Comparison of ENCODE assay signal across 8 cellular contexts in the genomic region with DNA sequence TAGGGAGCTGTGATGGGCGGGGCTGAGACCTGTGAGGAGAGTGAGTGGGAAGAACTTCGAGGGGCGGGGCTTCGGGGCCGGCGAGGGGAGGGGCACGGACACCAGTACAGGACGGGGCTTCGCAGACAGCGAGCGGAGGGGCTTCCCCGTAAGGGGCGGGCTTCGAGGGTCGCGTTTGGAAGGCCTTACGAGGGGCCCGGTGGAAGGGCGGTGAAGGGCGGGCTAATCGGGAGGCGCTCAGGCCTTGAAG. TPM values are rescaled to one million over a fixed set of nuclear protein-coding genes. Genes with fewer than 3 reads are reported as not detected.
DNase-seq lines count a peak whose midpoint lies in the region; ATAC-seq and TF ChIP-seq lines count a peak whose summit lies in the region.

No MANE protein-coding gene starts in this region.

- POLR2A ChIA-PET in HEK293T (lab: Yijun Ruan, JAX), result interaction anchor here (0.9 to 8.6 kb wide), 5 partner anchors 12 to 69 kb away, joined by 3 to 93 read pairs (median 4); a partner anchor contains a TSS

- no peaks in the 10 kb centered on the region for H3K9me3 Mint-ChIP-seq in activated naive CD8-positive, alpha-beta T cell (ENCODE audit: low read depth)

- H3K27ac ChIP-seq in upper lobe of left lung, result peak overlapping the region; percentile 93 to 99 (median 94)

- peak overlapping the region; percentile 88 for H3K4me3 Mint-ChIP-seq in activated naive CD8-positive, alpha-beta T cell

- peaks cover 40 to 54% (median 44%) of the 10 kb centered on the region in 4 donors for H3K4me1 ChIP-seq in upper lobe of left lung

- no peaks in the 10 kb centered on the region for H3K27me3 ChIP-seq in upper lobe of left lung

- TF ChIP-seq EP300 in upper lobe of left lung (IDR thresholded peaks at IDR 0.05), result no peak

- CTCF ChIA-PET in HEK293T (lab: Yijun Ruan, JAX), result interaction anchor here (0.5 to 4.7 kb wide), 6 partner anchors 12 to 268 kb away, joined by 3 to 78 read pairs (median 4); no protein-coding TSS in a partner anchor

- no peak for TF ChIP-seq CTCF in upper lobe of left lung (IDR thresholded peaks at IDR 0.05)

- H3K4me1 Mint-ChIP-seq in activated naive CD8-positive, alpha-beta T cell (ENCODE audit: low read depth), result peaks cover 55% of the 10 kb centered on the region

- ATAC-seq in Right ventricle myocardium inferior (peak; percentile 87), upper lobe of left lung (ENCODE audit: low FRiP score in 2 of 2) (peak; percentile 85 to 94)

- no peaks in the 10 kb centered on the region for H3K27me3 Mint-ChIP-seq in activated naive CD8-positive, alpha-beta T cell

- peak; percentile 88 for DNase-seq in DMS79 treated with DMSO at 0.1 percent for 48 hours (lab: John Stamatoyannopoulos, UW)
- DNase-seq in HEK293T (ENCODE audit: extremely low spot score), result peak; percentile 96
- DNase-seq in NCI-H1092 treated with DMSO at 0.1 percent for 48 hours (lab: John Stamatoyannopoulos, UW), result peak; percentile 86
- DNase-seq in SKM-1 (lab: John Stamatoyannopoulos, UW; ENCODE audit: unreplicated experiment), result peak; percentile 51
- peak; percentile 99 for DNase-seq in Right ventricle myocardium inferior (ENCODE audit: missing footprints)
- DNase-seq in posterior cingulate gyrus, result peak; percentile 63 to 97 (median 78)
- DNase-seq in upper lobe of left lung, result peak; percentile 98 to 100

- intact Hi-C loops in Right ventricle myocardium inferior (cut with DNase I), result loop anchor here (5.0 to 10.0 kb wide), 2 partner anchors 164 to 261 kb away; no protein-coding TSS in a partner anchor
- intact Hi-C loops in posterior cingulate gyrus (cut with DNase I), result loop anchor here (2.0 to 5.0 kb wide), 2 partner anchors 14 to 41 kb away; a partner anchor contains a TSS

- H3K4me3 ChIP-seq in upper lobe of left lung, result peak overlapping the region; percentile 30 to 60 (median 50)

- no peaks in the 10 kb centered on the region for H3K36me3 ChIP-seq in upper lobe of left lung

- peak in 1 of 4 donors; percentile 52 for TF ChIP-seq POLR2A in upper lobe of left lung (IDR thresholded peaks at IDR 0.05)

- WGBS in upper lobe of left lung, 2 donors, result 4 to 12% methylated on average over 5 to 22 of the region's 22 CpGs

- peak overlapping the region; percentile 96 for H3K27ac Mint-ChIP-seq in activated naive CD8-positive, alpha-beta T cell

- no peaks in the 10 kb centered on the region for H3K9me3 ChIP-seq in upper lobe of left lung

- no peaks in the 10 kb centered on the region for H3K36me3 Mint-ChIP-seq in activated naive CD8-positive, alpha-beta T cell

TF ChIP-seq in HEK293T, 16 proteins besides CTCF, POLR2A, EP300 and RAD21:
- TF ChIP-seq FOXM1 (IDR thresholded peaks at IDR 0.05; ENCODE audit: borderline replicate concordance), result no peak
- TF ChIP-seq SUZ12 (IDR thresholded peaks at IDR 0.05), result no peak
- no peak for TF ChIP-seq FOXA1 (IDR thresholded peaks at IDR 0.05)
- TF ChIP-seq CTBP1 (IDR thresholded peaks at IDR 0.05; ENCODE audit: borderline replicate concordance), result no peak
- TF ChIP-seq HDGF (IDR thresholded peaks at IDR 0.05; ENCODE audit: borderline replicate concordance), result no peak
- no peak for TF ChIP-seq L3MBTL2 (conservative IDR thresholded peaks at IDR 0.05)
- no peak for TF ChIP-seq LEF1 (IDR thresholded peaks at IDR 0.05; ENCODE audit: borderline replicate concordance)
- no peak for TF ChIP-seq NFRKB (IDR thresholded peaks at IDR 0.05)
- no peak for TF ChIP-seq ZNF384 (IDR thresholded peaks at IDR 0.05)
- TF ChIP-seq, protein P1, sequence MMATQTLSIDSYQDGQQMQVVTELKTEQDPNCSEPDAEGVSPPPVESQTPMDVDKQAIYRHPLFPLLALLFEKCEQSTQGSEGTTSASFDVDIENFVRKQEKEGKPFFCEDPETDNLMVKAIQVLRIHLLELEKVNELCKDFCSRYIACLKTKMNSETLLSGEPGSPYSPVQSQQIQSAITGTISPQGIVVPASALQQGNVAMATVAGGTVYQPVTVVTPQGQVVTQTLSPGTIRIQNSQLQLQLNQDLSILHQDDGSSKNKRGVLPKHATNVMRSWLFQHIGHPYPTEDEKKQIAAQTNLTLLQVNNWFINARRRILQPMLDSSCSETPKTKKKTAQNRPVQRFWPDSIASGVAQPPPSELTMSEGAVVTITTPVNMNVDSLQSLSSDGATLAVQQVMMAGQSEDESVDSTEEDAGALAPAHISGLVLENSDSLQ (IDR thresholded peaks at IDR 0.05), result no peak; the same call in 1 of the 2 replicates
- TF ChIP-seq SP1 (IDR thresholded peaks at IDR 0.05), result no peak
- TF ChIP-seq ARNT (IDR thresholded peaks at IDR 0.05), result no peak
- TF ChIP-seq TARDBP (IDR thresholded peaks at IDR 0.05), result no peak
- TF ChIP-seq FOXK2 (IDR thresholded peaks at IDR 0.05), result no peak
- TF ChIP-seq BHLHE40 (IDR thresholded peaks at IDR 0.05; ENCODE audit: borderline replicate concordance), result no peak
- no peak for TF ChIP-seq ELF4 (IDR thresholded peaks at IDR 0.05)
TF ChIP-seq in HEK293T: peak in this region for 0.

RNA-seq across cellular contexts. Expression of a gene that starts 4.1 kb away (rescaled TPM):
- total RNA-seq in Right ventricle myocardium inferior (54.3 TPM), upper lobe of left lung (100 to 1,000 TPM in 2 of 6 donors, 10 to 100 TPM in 4; 38.8 to 173 (median 75.1) TPM)

RNA-seq across cellular contexts. Expression of a gene that starts 42.4 kb away (rescaled TPM):
- 106 TPM for total RNA-seq in Right ventricle myocardium inferior
- total RNA-seq in upper lobe of left lung, result 10 to 100 TPM in 4 of 6 donors, 1 to 10 TPM in 2; 4.7 to 34.6 (median 16.6) TPM

RNA-seq across cellular contexts. Expression of a gene that starts 42.9 kb away (rescaled TPM):
- total RNA-seq in Right ventricle myocardium inferior (not detected), upper lobe of left lung (not detected)

RNA-seq across cellular contexts. Expression of a gene that starts 51.4 kb away (rescaled TPM):
- total RNA-seq in Right ventricle myocardium inferior, result 0.78 TPM
- total RNA-seq in upper lobe of left lung, result 1 to 10 TPM; 1.0 to 4.5 (median 1.2) TPM

Comparison
In these comparisons a context has a peak if more than half of its experiments do, and no peak if none do; other contexts are left out.
1. Peak in every context shown above with its lines: DNase-seq, ATAC-seq, H3K4me3 ChIP-seq and H3K27ac ChIP-seq.